28 cellular contexts compared by ENCODE assay signal in genomic region chr12:57315681-57316080, GRCh38.
"Had no signal": no experiment of that assay in that cellular context is flagged by ENCODE, and none has a peak within 500 bp of the region (broad histone marks: within the 10 kb centered on the region; RNA-seq: fewer than 3 reads in every experiment).

No MANE protein-coding gene starts in this region.

- ATAC-seq: activated CD8-positive, alpha-beta T cell treated with anti-CD3 and anti-CD28 coated beads for 36 hours; gastroesophageal sphincter; naive thymus-derived CD8-positive, alpha-beta T cell; pancreas; stimulated activated memory B cell treated with anti-CD40 and anti-IgM and Interleukin-4, amounts not matched to agents 10 μg/mL and 1 μg/mL and 100 μg/mL, for 72 hours; T-helper 17 cell had no signal

- DNase-seq: activated CD4-positive, alpha-beta T cell treated with anti-CD3 and anti-CD28 coated beads for 1 hour; activated CD4-positive, alpha-beta T cell treated with anti-CD3 and anti-CD28 coated beads, Interleukin-2, amount 10 ng/mL, durations not matched to agents 7 days and 5 days; activated CD8-positive, alpha-beta T cell treated with anti-CD3 and anti-CD28 coated beads for 36 hours; activated naive CD4-positive, alpha-beta T cell treated with Interleukin-2 at 50 U/mL for 16 hours; activated T-cell treated with anti-CD3 and anti-CD28 coated beads, Interleukin-2, amount 50 U/mL, for 48 hours; amniotic stem cell; brain microvascular endothelial cell; central memory CD4-positive, alpha-beta T cell; head of caudate nucleus; hippocampal formation; kidney; midbrain; naive thymus-derived CD8-positive, alpha-beta T cell; nucleus accumbens; pancreas; retina; sigmoid colon; small intestine; stimulated activated CD4-positive, alpha-beta T cell treated with anti-CD3 and anti-CD28 coated beads, Interleukin-4, amount 100 ng/mL, for 24 hours; T-helper 17 cell; T1000 had no signal

- H3K4me1 ChIP-seq: prostate gland, sigmoid colon had no signal

- H3K27ac ChIP-seq: brain microvascular endothelial cell, gastroesophageal sphincter, pancreas, sigmoid colon, tibial nerve had no signal

- H3K27ac Mint-ChIP-seq: activated CD4-positive, alpha-beta T cell treated with anti-CD3 and anti-CD28 coated beads, Interleukin-2, amount 10 ng/mL, durations not matched to agents 7 days and 5 days; activated CD8-positive, alpha-beta T cell treated with anti-CD3 and anti-CD28 coated beads for 36 hours; dendritic cell treated with granulocyte-macrophage colony-stimulating factor and Interleukin-4, amounts not matched to agents 40 ng/mL and 50 ng/mL, for 4 days; memory B cell; stimulated activated memory B cell treated with anti-CD40 and anti-IgM and Interleukin-4, amounts not matched to agents 10 μg/mL and 1 μg/mL and 100 μg/mL, for 72 hours; T-helper 17 cell had no signal

- H3K4me1 Mint-ChIP-seq: stimulated activated memory B cell treated with anti-CD40 and anti-IgM and Interleukin-4, amounts not matched to agents 10 μg/mL and 1 μg/mL and 100 μg/mL, for 72 hours had no signal

- H3K9me3 Mint-ChIP-seq: activated CD4-positive, alpha-beta T cell treated with anti-CD3 and anti-CD28 coated beads, Interleukin-2, amount 10 ng/mL, durations not matched to agents 7 days and 5 days; activated CD8-positive, alpha-beta T cell treated with anti-CD3 and anti-CD28 coated beads for 36 hours; dendritic cell treated with granulocyte-macrophage colony-stimulating factor and Interleukin-4, amounts not matched to agents 40 ng/mL and 50 ng/mL, for 4 days; memory B cell; naive thymus-derived CD8-positive, alpha-beta T cell; neural crest cell; stimulated activated memory B cell treated with anti-CD40 and anti-IgM and Interleukin-4, amounts not matched to agents 10 μg/mL and 1 μg/mL and 100 μg/mL, for 72 hours had no signal

- H3K27me3 Mint-ChIP-seq: activated CD4-positive, alpha-beta T cell treated with anti-CD3 and anti-CD28 coated beads, Interleukin-2, amount 10 ng/mL, durations not matched to agents 7 days and 5 days; activated CD8-positive, alpha-beta T cell treated with anti-CD3 and anti-CD28 coated beads for 36 hours; dendritic cell treated with granulocyte-macrophage colony-stimulating factor and Interleukin-4, amounts not matched to agents 40 ng/mL and 50 ng/mL, for 4 days; memory B cell; naive thymus-derived CD8-positive, alpha-beta T cell; stimulated activated memory B cell treated with anti-CD40 and anti-IgM and Interleukin-4, amounts not matched to agents 10 μg/mL and 1 μg/mL and 100 μg/mL, for 72 hours; T-helper 17 cell had no signal

- H3K4me3 ChIP-seq: gastroesophageal sphincter, pancreas, prostate gland, sigmoid colon, tibial nerve had no signal

- H3K9me3 ChIP-seq: gastroesophageal sphincter, pancreas, prostate gland, sigmoid colon, tibial nerve had no signal

- H3K36me3 ChIP-seq: brain microvascular endothelial cell, gastroesophageal sphincter, pancreas, prostate gland, sigmoid colon, tibial nerve had no signal

- H3K4me3 Mint-ChIP-seq: activated CD4-positive, alpha-beta T cell treated with anti-CD3 and anti-CD28 coated beads, Interleukin-2, amount 10 ng/mL, durations not matched to agents 7 days and 5 days; activated CD8-positive, alpha-beta T cell treated with anti-CD3 and anti-CD28 coated beads for 36 hours; dendritic cell treated with granulocyte-macrophage colony-stimulating factor and Interleukin-4, amounts not matched to agents 40 ng/mL and 50 ng/mL, for 4 days; memory B cell; naive thymus-derived CD8-positive, alpha-beta T cell; neural crest cell; stimulated activated memory B cell treated with anti-CD40 and anti-IgM and Interleukin-4, amounts not matched to agents 10 μg/mL and 1 μg/mL and 100 μg/mL, for 72 hours; T-helper 17 cell had no signal

- H3K27me3 ChIP-seq: brain microvascular endothelial cell, gastroesophageal sphincter, pancreas, sigmoid colon, tibial nerve had no signal
